In genomic region chr9:131402073-131402472, GRCh38 we compare ENCODE assay signal across 8 cellular contexts. TPM values are rescaled to one million over a fixed set of nuclear protein-coding genes. Genes with fewer than 3 reads are reported as not detected.
DNase-seq lines count a peak whose midpoint lies in the region; ATAC-seq and TF ChIP-seq lines count a peak whose summit lies in the region.

No MANE protein-coding gene starts in this region.

- no peak for TF ChIP-seq POLR2A in gastrocnemius medialis (IDR thresholded peaks at IDR 0.05)

- H3K9me3 ChIP-seq in gastrocnemius medialis, result no peaks in the 10 kb centered on the region

- H3K4me1 ChIP-seq in gastrocnemius medialis, result peaks cover 98 to 99% of the 10 kb centered on the region in 2 donors

- TF ChIP-seq CTCF in gastrocnemius medialis (IDR thresholded peaks at IDR 0.05 in 4 of 5, conservative IDR thresholded peaks at IDR 0.05 in 1 of 5), result no peak
- TF ChIP-seq CTCF in GM10266 (IDR thresholded peaks at IDR 0.05; ENCODE audit: control insufficient read depth, insufficient read depth, low read depth, missing control alignments), result no peak

- peak; percentile 76 to 88 for ATAC-seq in gastrocnemius medialis
- ATAC-seq in HG02981 (IDR thresholded peaks at IDR 0.05; ENCODE audit: unreplicated experiment), result no peak
- no peak for ATAC-seq in HG02763 (IDR thresholded peaks at IDR 0.05; ENCODE audit: unreplicated experiment)

- DNase-seq in EL, result peak; percentile 59
- DNase-seq in RKO (ENCODE audit: low spot score), result peak; percentile 93
- no peak for DNase-seq in epithelial cell of prostate (ENCODE audit: low read depth, low spot score)
- DNase-seq in gastrocnemius medialis, result peak; percentile 48 to 75
- DNase-seq in medulla oblongata (ENCODE audit: extremely low spot score), result no peak
- DNase-seq in GM10266 (ENCODE audit: extremely low spot score), result no peak

- no peaks in the 10 kb centered on the region for H3K36me3 ChIP-seq in gastrocnemius medialis

- in situ Hi-C loops in gastrocnemius medialis (cut with MboI; ENCODE audit: low sequenced_read_pairs in 4 of 4), result no loop called here

- H3K27ac ChIP-seq in epithelial cell of prostate, result peak overlapping the region; percentile 62
- H3K27ac ChIP-seq in gastrocnemius medialis, result peak overlapping the region; percentile 85 to 96 (median 92)

- H3K4me3 ChIP-seq in gastrocnemius medialis, result peak overlapping the region; percentile 15 to 50 (median 26)

- intact Hi-C loops in gastrocnemius medialis (cut with DNase I; ENCODE audit: low total_unique reads), result loop anchor here (2.0 kb wide), 2 partner anchors 17 to 81 kb away; no protein-coding TSS in a partner anchor

- H3K27me3 ChIP-seq in gastrocnemius medialis, result no peaks in the 10 kb centered on the region

RNA-seq across cellular contexts. Expression of gene PRRC2B, which starts 8.2 kb away (rescaled TPM):
- total RNA-seq in gastrocnemius medialis, result 10 to 100 TPM; 29.9 to 41.6 (median 37.2) TPM

Comparison
In these comparisons a context has a peak if more than half of its experiments do, and no peak if none do; other contexts are left out.
1. DNase-seq: peak in EL (single experiment), RKO (single experiment) and gastrocnemius medialis (2 of 2); none in epithelial cell of prostate (single experiment), medulla oblongata (single experiment) and GM10266 (single experiment).
2. ATAC-seq: peak in gastrocnemius medialis (2 of 2); none in HG02981 (single experiment) and HG02763 (single experiment).